9 cellular contexts compared by ENCODE assay signal in genomic region chr11:62726156-62727006, GRCh38. TPM values are rescaled to one million over a fixed set of nuclear protein-coding genes. Genes with fewer than 3 reads are reported as not detected.
DNase-seq lines count a peak whose midpoint lies in the region; ATAC-seq and TF ChIP-seq lines count a peak whose summit lies in the region.
"Had no signal": no experiment of that assay in that cellular context is flagged by ENCODE, and none has a peak within 500 bp of the region (broad histone marks: within the 10 kb centered on the region; RNA-seq: fewer than 3 reads in every experiment).

No MANE protein-coding gene starts in this region.

- H3K4me3 ChIP-seq in right atrium auricular region = peak overlapping the region; percentile 76 to 82
- peak overlapping the region; percentile 85 for H3K4me3 ChIP-seq in skeletal muscle satellite cell (ENCODE audit: low read length)

- in situ Hi-C loops in GM13977 (cut with MboI; ENCODE audit: low pct_unique_long_range_greater_than_20kb, low sequenced_read_pairs, unreplicated experiment) = no loop called here

- no peaks in the 10 kb centered on the region for H3K27me3 Mint-ChIP-seq in activated naive CD4-positive, alpha-beta T cell treated with anti-CD3 and anti-CD28 coated beads, Interleukin-2, amount 50 U/mL, for 24 hours

- peaks cover 0 to 52% of the 10 kb centered on the region in 2 donors for H3K4me1 ChIP-seq in right atrium auricular region
- H3K4me1 ChIP-seq in skeletal muscle satellite cell (ENCODE audit: control insufficient read depth, insufficient read depth, low read length) = peaks cover 17% of the 10 kb centered on the region

- H3K36me3 Mint-ChIP-seq in activated naive CD4-positive, alpha-beta T cell treated with anti-CD3 and anti-CD28 coated beads, Interleukin-2, amount 50 U/mL, for 24 hours = peaks cover 27% of the 10 kb centered on the region

- H3K27me3 ChIP-seq in right atrium auricular region = no peaks in the 10 kb centered on the region
- H3K27me3 ChIP-seq in skeletal muscle satellite cell (ENCODE audit: control insufficient read depth, insufficient read depth, low read length) = no peaks in the 10 kb centered on the region

- no peak for TF ChIP-seq CTCF in right atrium auricular region (IDR thresholded peaks at IDR 0.05)
- no peak for TF ChIP-seq CTCF in GM13977 (IDR thresholded peaks at IDR 0.05; ENCODE audit: extremely low read depth, insufficient read depth, missing control alignments)

- H3K9me3 ChIP-seq in right atrium auricular region (no peaks in the 10 kb centered on the region), skeletal muscle satellite cell (replicated peaks; ENCODE audit: low read length) (no peaks in the 10 kb centered on the region)

- H3K4me3 Mint-ChIP-seq in activated naive CD4-positive, alpha-beta T cell treated with anti-CD3 and anti-CD28 coated beads, Interleukin-2, amount 50 U/mL, for 24 hours = peak overlapping the region; percentile 97

- H3K27ac Mint-ChIP-seq in activated naive CD4-positive, alpha-beta T cell treated with anti-CD3 and anti-CD28 coated beads, Interleukin-2, amount 50 U/mL, for 24 hours = peak overlapping the region; percentile 93

- H3K9ac ChIP-seq in skeletal muscle satellite cell (ENCODE audit: low read depth, low read length) = peak overlapping the region; percentile 91

- peaks cover 56% of the 10 kb centered on the region for H3K4me1 Mint-ChIP-seq in activated naive CD4-positive, alpha-beta T cell treated with anti-CD3 and anti-CD28 coated beads, Interleukin-2, amount 50 U/mL, for 24 hours

- H3K36me3 ChIP-seq in right atrium auricular region = peaks cover 30% of the 10 kb centered on the region
- peaks cover 39% of the 10 kb centered on the region for H3K36me3 ChIP-seq in skeletal muscle satellite cell (ENCODE audit: insufficient read depth, low read length)

- peak overlapping the region; percentile 96 for H3K4me2 ChIP-seq in skeletal muscle satellite cell (ENCODE audit: low read length)

- no peaks in the 10 kb centered on the region for H3K9me3 Mint-ChIP-seq in activated naive CD4-positive, alpha-beta T cell treated with anti-CD3 and anti-CD28 coated beads, Interleukin-2, amount 50 U/mL, for 24 hours

- peak overlapping the region; percentile 94 to 98 for H3K27ac ChIP-seq in right atrium auricular region

- DNase-seq in right atrium auricular region (ENCODE audit: low spot score) (no peak), GM13977 (ENCODE audit: low spot score) (no peak), occipital lobe (lab: John Stamatoyannopoulos, UW) (no peak)

- ATAC-seq in GM18867 (IDR thresholded peaks at IDR 0.05; ENCODE audit: unreplicated experiment) (peak; percentile 5), HG03066 (IDR thresholded peaks at IDR 0.05; ENCODE audit: low read depth, unreplicated experiment) (peak; percentile 0), HG03439 (IDR thresholded peaks at IDR 0.05; ENCODE audit: unreplicated experiment) (no peak)

RNA-seq across cellular contexts. Expression of gene HNRNPUL2, which starts 0.9 kb away (rescaled TPM):
- total RNA-seq in right atrium auricular region = 10 to 100 TPM; 12.2 to 15.6 TPM
- 7.9 and 10.9 TPM in 2 replicates for total RNA-seq in skeletal muscle satellite cell (2012; rRNA removed)
- 17.0 TPM for total RNA-seq in occipital lobe

RNA-seq across cellular contexts. Expression of gene TTC9C, which starts 1.9 kb away (rescaled TPM):
- total RNA-seq in right atrium auricular region (10 to 100 TPM in 1 of 2 donors, 1 to 10 TPM in 1; 9.6 to 11.4 TPM), occipital lobe (23.7 TPM)
- 34.2 and 45.4 TPM in 2 replicates for total RNA-seq in skeletal muscle satellite cell (2012; rRNA removed)

RNA-seq across cellular contexts. Expression of gene GNG3, which starts 18.9 kb away (rescaled TPM):
- not detected for total RNA-seq in right atrium auricular region
- total RNA-seq in skeletal muscle satellite cell (2012; rRNA removed) = not detected in 2 replicates
- 20.0 TPM for total RNA-seq in occipital lobe
- total RNA-seq: activated CD8-positive, alpha-beta memory T cell treated with anti-CD3 and anti-CD28 coated beads for 36 hours had no signal

RNA-seq across cellular contexts. Expression of gene BSCL2, which starts 19.2 kb away (rescaled TPM):
- total RNA-seq in right atrium auricular region (10 to 100 TPM; 18.6 to 23.0 TPM), occipital lobe (133 TPM)
- total RNA-seq in skeletal muscle satellite cell (2012; rRNA removed) = 32.1 and 33.0 TPM in 2 replicates

RNA-seq across cellular contexts. Expression of gene ZBTB3, which starts 27.6 kb away (rescaled TPM):
- total RNA-seq in right atrium auricular region = 1 to 10 TPM; 5.1 to 7.8 TPM
- total RNA-seq in skeletal muscle satellite cell (2012; rRNA removed) = 11.9 and 12.7 TPM in 2 replicates
- total RNA-seq in occipital lobe = 20.1 TPM

Comparison
In these comparisons a context has a peak if more than half of its experiments do, and no peak if none do; other contexts are left out.
1. RNA of gene GNG3, which starts 18.9 kb away (total RNA-seq): 20.0 TPM in occipital lobe (single experiment); not detected in right atrium auricular region; every median in the first group is over 10 times any median in the second.